Comparison of ENCODE assay signal across 13 cellular contexts in the genomic region with DNA sequence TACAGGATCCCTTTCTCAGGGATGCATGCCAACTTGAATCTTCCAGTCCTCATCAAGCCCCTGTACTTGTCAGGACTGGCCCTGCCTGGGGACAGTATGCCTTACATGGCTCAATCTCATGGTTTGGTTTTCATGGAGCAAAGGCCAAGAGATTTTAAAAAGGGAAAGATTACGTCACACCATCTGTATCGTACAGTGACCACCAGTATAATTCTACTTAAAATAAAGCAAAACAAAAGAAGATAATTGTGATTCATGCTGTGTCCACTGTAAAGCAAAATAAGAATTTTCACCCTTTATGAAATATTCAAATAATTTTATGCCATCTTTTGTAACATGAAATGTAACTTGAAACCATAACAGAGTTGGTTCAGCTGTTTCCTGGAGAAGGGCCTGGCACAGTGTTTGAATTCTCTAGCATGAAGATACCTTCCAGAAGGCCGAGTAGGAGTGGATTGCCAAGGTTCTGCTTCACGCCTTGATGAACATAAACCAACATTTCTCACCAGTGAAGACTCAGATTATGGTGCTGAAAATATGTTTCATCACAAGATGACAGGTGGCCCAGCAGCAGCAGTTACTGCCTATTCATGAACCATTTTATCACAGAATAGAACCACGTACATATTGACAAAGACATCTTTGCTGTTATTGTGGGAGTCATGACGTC.
DNase-seq lines count a peak whose midpoint lies in the region; ATAC-seq lines count a peak whose summit lies in the region.
"Had no signal": no experiment of that assay in that cellular context is flagged by ENCODE, and none has a peak within 500 bp of the region (broad histone marks: within the 10 kb centered on the region; RNA-seq: fewer than 3 reads in every experiment).

No MANE protein-coding gene starts in this region.

- H3K4me3 ChIP-seq in mesenchymal stem cell (ENCODE audit: insufficient read depth in 1 of 2, low read depth in 1 of 2, low read length in 2 of 2) = no peak overlapping the region

- H2AK5ac ChIP-seq in mesenchymal stem cell (ENCODE audit: low read length, severe bottlenecking) = no peak overlapping the region

- no peak overlapping the region for H3K4ac ChIP-seq in mesenchymal stem cell (ENCODE audit: low read depth in 1 of 2, low read length in 2 of 2)

- H4K8ac ChIP-seq in mesenchymal stem cell (ENCODE audit: low read length) = no peak overlapping the region

- no peak for ATAC-seq in HG02981 (IDR thresholded peaks at IDR 0.05; ENCODE audit: unreplicated experiment)
- ATAC-seq: activated naive CD8-positive, alpha-beta T cell treated with anti-CD3 and anti-CD28 coated beads, Interleukin-2, amount 50 U/mL, for 24 hours; Panc1 had no signal

- H3K14ac ChIP-seq in mesenchymal stem cell (ENCODE audit: low read length in 2 of 2) = no peak overlapping the region

- no peak overlapping the region for H3K27ac ChIP-seq in mesenchymal stem cell (ENCODE audit: low read length, poor library complexity, severe bottlenecking)

- H2AFZ ChIP-seq in mesenchymal stem cell (ENCODE audit: low read depth, low read length) = no peak overlapping the region

- H2BK5ac ChIP-seq in mesenchymal stem cell (ENCODE audit: low read depth, low read length, poor library complexity, severe bottlenecking) = no peak overlapping the region

- DNase-seq in COR-L47 (lab: John Stamatoyannopoulos, UW) (peak; percentile 17), NCI-H1694 (lab: John Stamatoyannopoulos, UW) (peak; percentile 29), astrocyte of the hippocampus (ENCODE audit: low read depth, low spot score) (peak; percentile 7), kidney glomerular epithelial cell (lab: John Stamatoyannopoulos, UW) (peak; percentile 65), mesenchymal stem cell (no peak), COLO829 (ENCODE audit: low spot score) (no peak)
- no peak for DNase-seq in activated naive CD4-positive, alpha-beta T cell (lab: John Stamatoyannopoulos, UW)
- DNase-seq: activated CD4-positive, alpha-beta T cell treated with anti-CD3 and anti-CD28 coated beads for 1 hour; activated naive CD8-positive, alpha-beta T cell treated with anti-CD3 and anti-CD28 coated beads, Interleukin-2, amount 50 U/mL, for 24 hours; stimulated activated CD4-positive, alpha-beta T cell treated with anti-CD3 and anti-CD28 coated beads, Interleukin-12 subunit alpha, Interleukin-12 subunit beta, amount 100 ng/mL, for 4 hours; T-helper 1 cell had no signal

- no peaks in the 10 kb centered on the region for H3K4me1 ChIP-seq in mesenchymal stem cell (ENCODE audit: control insufficient read depth, insufficient read depth, low read depth, low read length)

- H3K23ac ChIP-seq in mesenchymal stem cell (ENCODE audit: low read length in 2 of 2) = no peak overlapping the region

- no peak overlapping the region for H4K91ac ChIP-seq in mesenchymal stem cell (ENCODE audit: low read length)

- no peaks in the 10 kb centered on the region for H3K27me3 ChIP-seq in mesenchymal stem cell (ENCODE audit: control insufficient read depth in 1 of 2, insufficient read depth in 1 of 2, low read length in 2 of 2)

- H3K79me1 ChIP-seq in mesenchymal stem cell (replicated peaks; ENCODE audit: low read length, poor library complexity, severe bottlenecking) = no peaks in the 10 kb centered on the region

- no peak overlapping the region for H2BK15ac ChIP-seq in mesenchymal stem cell (ENCODE audit: low read depth, poor library complexity, severe bottlenecking)

- no peaks in the 10 kb centered on the region for H3K36me3 ChIP-seq in mesenchymal stem cell (ENCODE audit: control insufficient read depth in 1 of 2, insufficient read depth in 2 of 2, low read depth in 1 of 2, low read length in 2 of 2)

- H3K4me2 ChIP-seq in mesenchymal stem cell (ENCODE audit: low read length, poor library complexity, severe bottlenecking) = no peak overlapping the region

- peak overlapping the region in 1 of 2 experiments; percentile 31 for H2BK12ac ChIP-seq in mesenchymal stem cell (ENCODE audit: low read length in 2 of 2)

- H2BK120ac ChIP-seq in mesenchymal stem cell (ENCODE audit: low read depth, low read length) = no peak overlapping the region

- H3K9me3 ChIP-seq in mesenchymal stem cell (ENCODE audit: control insufficient read depth, low read length) = no peaks in the 10 kb centered on the region

- H3K18ac ChIP-seq in mesenchymal stem cell (ENCODE audit: low read depth in 1 of 2, low read length in 2 of 2) = peak overlapping the region in 1 of 2 experiments; percentile 38

- 92% methylated on average over 4 of the region's 6 CpGs for WGBS in mesenchymal stem cell

- H3K9ac ChIP-seq in mesenchymal stem cell (ENCODE audit: low read length) = no peak overlapping the region

Comparison
In these comparisons a context has a peak if more than half of its experiments do, and no peak if none do; other contexts are left out.
1. DNase-seq: peak in COR-L47 (single experiment), NCI-H1694 (single experiment), astrocyte of the hippocampus (single experiment) and kidney glomerular epithelial cell (single experiment); none in activated naive CD4-positive, alpha-beta T cell (0 of 4), mesenchymal stem cell (single experiment) and COLO829 (single experiment).